22 cellular contexts compared by ENCODE assay signal in genomic region chr5:170585278-170585677, GRCh38.
"Had no signal": no experiment of that assay in that cellular context is flagged by ENCODE, and none has a peak within 500 bp of the region (broad histone marks: within the 10 kb centered on the region; RNA-seq: fewer than 3 reads in every experiment).

No MANE protein-coding gene starts in this region.

- ATAC-seq: activated CD8-positive, alpha-beta memory T cell treated with anti-CD3 and anti-CD28 coated beads, Interleukin-2, amount 10 ng/mL, durations not matched to agents 7 days and 5 days; body of pancreas; natural killer cell; sciatic nerve; stimulated activated naive CD8-positive, alpha-beta T cell treated with anti-CD3 and anti-CD28 coated beads, Interleukin-15, amount 100 ng/mL, for 72 hours had no signal

- H3K4me3 Mint-ChIP-seq: activated CD4-positive, alpha-beta memory T cell treated with anti-CD3 and anti-CD28 coated beads, Interleukin-2, amount 10 ng/mL, durations not matched to agents 7 days and 5 days; activated CD8-positive, alpha-beta memory T cell treated with anti-CD3 and anti-CD28 coated beads, Interleukin-2, amount 10 ng/mL, durations not matched to agents 7 days and 5 days; activated naive CD8-positive, alpha-beta T cell; endodermal cell; immature natural killer cell; natural killer cell; stimulated activated naive CD8-positive, alpha-beta T cell treated with anti-CD3 and anti-CD28 coated beads, Interleukin-15, amount 100 ng/mL, for 72 hours; type B pancreatic cell had no signal

- H3K36me3 Mint-ChIP-seq: activated CD8-positive, alpha-beta memory T cell treated with anti-CD3 and anti-CD28 coated beads, Interleukin-2, amount 10 ng/mL, durations not matched to agents 7 days and 5 days; activated naive CD8-positive, alpha-beta T cell; immature natural killer cell; natural killer cell; type B pancreatic cell had no signal

- H3K27ac ChIP-seq: body of pancreas, colonic mucosa, neutrophil, parathyroid adenoma, suprapubic skin, WERI-Rb-1 had no signal

- H3K36me3 ChIP-seq: colonic mucosa, neutrophil, suprapubic skin, WERI-Rb-1 had no signal

- H3K4me1 ChIP-seq: body of pancreas, colonic mucosa, parathyroid adenoma, suprapubic skin had no signal

- H3K27ac Mint-ChIP-seq: activated CD4-positive, alpha-beta memory T cell treated with anti-CD3 and anti-CD28 coated beads, Interleukin-2, amount 10 ng/mL, durations not matched to agents 7 days and 5 days; activated CD8-positive, alpha-beta memory T cell treated with anti-CD3 and anti-CD28 coated beads, Interleukin-2, amount 10 ng/mL, durations not matched to agents 7 days and 5 days; activated naive CD8-positive, alpha-beta T cell; endodermal cell; immature natural killer cell; natural killer cell; stimulated activated naive CD8-positive, alpha-beta T cell treated with anti-CD3 and anti-CD28 coated beads, Interleukin-15, amount 100 ng/mL, for 72 hours; type B pancreatic cell had no signal

- H3K4me1 Mint-ChIP-seq: activated CD4-positive, alpha-beta memory T cell treated with anti-CD3 and anti-CD28 coated beads, Interleukin-2, amount 10 ng/mL, durations not matched to agents 7 days and 5 days; activated CD8-positive, alpha-beta memory T cell treated with anti-CD3 and anti-CD28 coated beads, Interleukin-2, amount 10 ng/mL, durations not matched to agents 7 days and 5 days; endodermal cell; immature natural killer cell; natural killer cell had no signal

- H3K9me3 ChIP-seq: body of pancreas, colonic mucosa, neutrophil, suprapubic skin had no signal

- H3K4me3 ChIP-seq: body of pancreas, colonic mucosa, smooth muscle cell, suprapubic skin had no signal

- H3K9me3 Mint-ChIP-seq: natural killer cell had no signal

- H3K27me3 ChIP-seq: body of pancreas, colonic mucosa, suprapubic skin had no signal

- DNase-seq: activated CD4-positive, alpha-beta memory T cell treated with anti-CD3 and anti-CD28 coated beads, Interleukin-2, amount 10 ng/mL, durations not matched to agents 7 days and 5 days; activated CD4-positive, alpha-beta T cell treated with anti-CD3 and anti-CD28 coated beads for 1 hour; activated CD8-positive, alpha-beta memory T cell treated with anti-CD3 and anti-CD28 coated beads, Interleukin-2, amount 10 ng/mL, durations not matched to agents 7 days and 5 days; amniotic stem cell; body of pancreas; central memory CD4-positive, alpha-beta T cell; colonic mucosa; endodermal cell; foreskin melanocyte; immature natural killer cell; natural killer cell; stimulated activated CD4-positive, alpha-beta T cell treated with anti-CD3 and anti-CD28 coated beads, Interleukin-4, amount 100 ng/mL, for 1 hour; stimulated activated naive CD8-positive, alpha-beta T cell treated with anti-CD3 and anti-CD28 coated beads, Interleukin-15, amount 100 ng/mL, for 72 hours; SW 1271; WERI-Rb-1 had no signal
